1 cellular context compared by ENCODE assay signal in genomic region chr3:111859061-111859973, GRCh38.
TF ChIP-seq lines count a peak whose summit lies in the region.

PHLDB2 (plus strand) TSS chr3:111859265; CDS start chr3:111884078, 24,813 bp downstream.

TF ChIP-seq in HepG2, 621 proteins besides CTCF, POLR2A, EP300 and RAD21 (continued from another document and continues in another):
- TF ChIP-seq ZNF616 (CRISPR knock-in tag; IDR thresholded peaks at IDR 0.05; ENCODE audit: low read depth) = 0 out of 2 replicates have a peak, but pooled peaks have one; percentile 56
- TF ChIP-seq BHLHE40 (IDR thresholded peaks at IDR 0.05; ENCODE audit: low read length) = peak; percentile 90
- no peak for TF ChIP-seq BORCS8-MEF2B (CRISPR knock-in tag; IDR thresholded peaks at IDR 0.05)
- no peak for TF ChIP-seq ZSCAN9 (CRISPR knock-in tag; IDR thresholded peaks at IDR 0.05; ENCODE audit: borderline replicate concordance)
- TF ChIP-seq ZNF18 (CRISPR knock-in tag; IDR thresholded peaks at IDR 0.05; ENCODE audit: insufficient replicate concordance) = no peak
- TF ChIP-seq KLF16 (CRISPR knock-in tag; IDR thresholded peaks at IDR 0.05) = no peak; a peak in 2 of 4 replicates
- TF ChIP-seq ZFP91 (CRISPR knock-in tag; IDR thresholded peaks at IDR 0.05; ENCODE audit: borderline replicate concordance) = peak; percentile 83; the same call in 1 of the 2 replicates
- peak; percentile 52; the same call in 1 of the 2 replicates for TF ChIP-seq CEBPB (IDR thresholded peaks at IDR 0.05; ENCODE audit: borderline replicate concordance, low read depth, low read length)
- no peak for TF ChIP-seq RELA (CRISPR knock-in tag; IDR thresholded peaks at IDR 0.05)
- TF ChIP-seq NCOA2 (CRISPR knock-in tag; IDR thresholded peaks at IDR 0.05) = no peak
- TF ChIP-seq ZNF646 (CRISPR knock-in tag; IDR thresholded peaks at IDR 0.05) = no peak
- TF ChIP-seq TEAD3 (CRISPR knock-in tag; optimal IDR thresholded peaks at IDR 0.05; ENCODE audit: borderline replicate concordance) = no peak
- no peak for TF ChIP-seq HOXD1 (CRISPR knock-in tag; IDR thresholded peaks at IDR 0.05)
- TF ChIP-seq NONO (IDR thresholded peaks at IDR 0.05) = no peak
- peak; percentile 83 for TF ChIP-seq NONO (CRISPR knock-in tag; conservative IDR thresholded peaks at IDR 0.05)
- peak; percentile 51 to 81; a peak in 3 of 4 replicates for TF ChIP-seq HMGXB4 (CRISPR knock-in tag; IDR thresholded peaks at IDR 0.05; ENCODE audit: borderline replicate concordance in 1 of 2, low read depth in 1 of 2)
- no peak for TF ChIP-seq PAF1 (CRISPR knock-in tag; IDR thresholded peaks at IDR 0.05)
- TF ChIP-seq ZNF264 (CRISPR knock-in tag; IDR thresholded peaks at IDR 0.05) = 0 out of 2 replicates have a peak, but pooled peaks have one; percentile 24
- no peak for TF ChIP-seq ZFP36L2 (CRISPR knock-in tag; IDR thresholded peaks at IDR 0.05)
- TF ChIP-seq MAF1 (CRISPR knock-in tag; IDR thresholded peaks at IDR 0.05; ENCODE audit: borderline replicate concordance) = no peak
- no peak for TF ChIP-seq ZNF251 (CRISPR knock-in tag; IDR thresholded peaks at IDR 0.05)
- TF ChIP-seq PREB (CRISPR knock-in tag; IDR thresholded peaks at IDR 0.05) = no peak
- TF ChIP-seq ARID3A (IDR thresholded peaks at IDR 0.05; ENCODE audit: low read depth, low read length) = no peak
- TF ChIP-seq ZBTB7A (CRISPR knock-in tag; IDR thresholded peaks at IDR 0.05) = peak; percentile 85; the same call in 1 of the 2 replicates
- TF ChIP-seq MAFF (IDR thresholded peaks at IDR 0.05; ENCODE audit: low read depth, low read length) = no peak
- TF ChIP-seq USF2 (IDR thresholded peaks at IDR 0.05; ENCODE audit: low read depth, low read length) = no peak
- TF ChIP-seq USF2 (CRISPR knock-in tag; IDR thresholded peaks at IDR 0.05; ENCODE audit: borderline replicate concordance) = no peak
- TF ChIP-seq ZNF432 (CRISPR knock-in tag; IDR thresholded peaks at IDR 0.05; ENCODE audit: borderline replicate concordance) = no peak
- no peak for TF ChIP-seq SRSF9 (IDR thresholded peaks at IDR 0.05; ENCODE audit: borderline replicate concordance, insufficient read depth, low read depth, low read length, poor library complexity, severe bottlenecking)
- TF ChIP-seq ATF1 (CRISPR knock-in tag; IDR thresholded peaks at IDR 0.05) = no peak
- TF ChIP-seq HMG20A (CRISPR knock-in tag; IDR thresholded peaks at IDR 0.05; ENCODE audit: borderline replicate concordance) = no peak
- TF ChIP-seq ZNF850 (CRISPR knock-in tag; conservative IDR thresholded peaks at IDR 0.05) = no peak
- no peak; the same call in 1 of the 2 replicates for TF ChIP-seq ZNF670 (CRISPR knock-in tag; IDR thresholded peaks at IDR 0.05; ENCODE audit: borderline replicate concordance)
- TF ChIP-seq ZKSCAN1 (IDR thresholded peaks at IDR 0.05; ENCODE audit: low read length) = no peak
- no peak for TF ChIP-seq FOXM1 (CRISPR knock-in tag; IDR thresholded peaks at IDR 0.05)
- TF ChIP-seq ZBTB44 (CRISPR knock-in tag; IDR thresholded peaks at IDR 0.05) = no peak
- TF ChIP-seq FUBP1 (CRISPR knock-in tag; IDR thresholded peaks at IDR 0.05; ENCODE audit: borderline replicate concordance) = no peak
- TF ChIP-seq FOSL1 (CRISPR knock-in tag; IDR thresholded peaks at IDR 0.05; ENCODE audit: borderline replicate concordance) = no peak
- TF ChIP-seq DNMT3B (CRISPR knock-in tag; conservative IDR thresholded peaks at IDR 0.05) = no peak
- TF ChIP-seq RXRA (CRISPR knock-in tag; IDR thresholded peaks at IDR 0.05) = no peak
- TF ChIP-seq ZNF557 (CRISPR knock-in tag; IDR thresholded peaks at IDR 0.05) = no peak
- no peak for TF ChIP-seq TOE1 (CRISPR knock-in tag; IDR thresholded peaks at IDR 0.05)
